Comparison of ENCODE assay signal across 12 cellular contexts in genomic region chr1:54336121-54336520, GRCh38.
DNase-seq lines count a peak whose midpoint lies in the region; ATAC-seq and TF ChIP-seq lines count a peak whose summit lies in the region.
"Had no signal": no experiment of that assay in that cellular context is flagged by ENCODE, and none has a peak within 500 bp of the region (broad histone marks: within the 10 kb centered on the region; RNA-seq: fewer than 3 reads in every experiment).

No MANE protein-coding gene starts in this region.

- peaks cover 40 to 94% (median 77%) of the 10 kb centered on the region in 7 donors for H3K4me1 Mint-ChIP-seq in naive thymus-derived CD4-positive, alpha-beta T cell

- peak overlapping the region; percentile 93 for H2BK120ac ChIP-seq in IMR-90 (ENCODE audit: low read depth, low read length)

- H3K4me2 ChIP-seq in IMR-90 (ENCODE audit: low read depth, low read length) = peak overlapping the region; percentile 35

- no peaks in the 10 kb centered on the region for H3K9me3 Mint-ChIP-seq in naive thymus-derived CD4-positive, alpha-beta T cell
- H3K9me3 Mint-ChIP-seq: CD4-positive, CD25-positive, alpha-beta regulatory T cell; T-helper 2 cell treated with Interferon-gamma antibody and Interleukin-4, amounts not matched to agents 5 μg/mL and 100 μg/mL, for 36 hours had no signal

- H4K91ac ChIP-seq in IMR-90 (ENCODE audit: insufficient read depth, low read depth, low read length) = peak overlapping the region; percentile 84

- H3K79me1 ChIP-seq in IMR-90 (ENCODE audit: low read depth in 1 of 2, low read length in 2 of 2) = peaks cover 46 to 73% of the 10 kb centered on the region in 2 experiments

- peaks cover 0 to 7% (median 0%) of the 10 kb centered on the region in 5 donors for H3K36me3 Mint-ChIP-seq in naive thymus-derived CD4-positive, alpha-beta T cell

- peak overlapping the region; percentile 60 for H2BK20ac ChIP-seq in IMR-90 (ENCODE audit: low read depth, low read length)

- peak overlapping the region; percentile 50 to 89 for H4K8ac ChIP-seq in IMR-90 (ENCODE audit: low read depth in 2 of 2, low read length in 2 of 2)

- BruUV-seq in IMR-90 (replicated peaks; lab: Mats Ljungman, UMichigan) = no TSS peak

- H2AK9ac ChIP-seq in IMR-90 (replicated peaks; ENCODE audit: low read depth, low read length, poor library complexity) = peak overlapping the region; percentile 19

- no peak for DNase-seq in IMR-90
- DNase-seq in body of pancreas = no peak
- DNase-seq in naive thymus-derived CD4-positive, alpha-beta T cell = no peak
- DNase-seq in DMS153 (lab: John Stamatoyannopoulos, UW) = no peak
- no peak for DNase-seq in HuH-7.5 (ENCODE audit: low spot score)
- DNase-seq: CD4-positive, CD25-positive, alpha-beta regulatory T cell; KG1; NCI-H2081 treated with DMSO at 0.1 percent for 48 hours had no signal

- H2AK5ac ChIP-seq in IMR-90 (ENCODE audit: low read depth, low read length) = peak overlapping the region; percentile 97

- peak overlapping the region; percentile 1 for H3K9ac ChIP-seq in IMR-90 (ENCODE audit: low read depth, low read length)

- TF ChIP-seq CTCF in IMR-90 (conservative IDR thresholded peaks at IDR 0.05; ENCODE audit: low read depth, low read length) = no peak
- TF ChIP-seq CTCF in body of pancreas (IDR thresholded peaks at IDR 0.05) = no peak

- peak overlapping the region; percentile 36 for H3K18ac ChIP-seq in IMR-90 (ENCODE audit: low read depth, low read length)

- intact Hi-C loops in IMR-90 (cut with micrococcal nuclease) = loop anchor here (1.0 kb wide), 1 partner anchor 31 kb away; no protein-coding TSS in a partner anchor
- intact Hi-C loops in body of pancreas (cut with DNase I) = no loop called here
- intact Hi-C loops in naive thymus-derived CD4-positive, alpha-beta T cell (cut with micrococcal nuclease) = no loop called here

- H3K27ac ChIP-seq in IMR-90 (ENCODE audit: insufficient read depth, low read length) (peak overlapping the region; percentile 97), body of pancreas (peak overlapping the region in 3 of 4 donors; percentile 28 to 58 (median 55)), layer of hippocampus (ENCODE audit: low read depth, low read length) (peak overlapping the region; percentile 86), skin epidermis (peak overlapping the region in 17 of 21 experiments; percentile 58 to 91 (median 82))
- H3K27ac ChIP-seq in naive thymus-derived CD4-positive, alpha-beta T cell (ENCODE audit: low read depth, low read length) = no peak overlapping the region

- H3K27me3 ChIP-seq in IMR-90 (ENCODE audit: control insufficient read depth, insufficient read depth, low read length) (no peaks in the 10 kb centered on the region), body of pancreas (no peaks in the 10 kb centered on the region), layer of hippocampus (ENCODE audit: control insufficient read depth, insufficient read depth, low read length) (no peaks in the 10 kb centered on the region)
- H3K27me3 ChIP-seq in naive thymus-derived CD4-positive, alpha-beta T cell (ENCODE audit: control insufficient read depth in 2 of 2, insufficient read depth in 2 of 2, low read length in 2 of 2) = no peaks in the 10 kb centered on the region

- peak overlapping the region; percentile 71 for H3K56ac ChIP-seq in IMR-90 (ENCODE audit: extremely low read depth, insufficient read depth, low read length)

- peaks cover 49% of the 10 kb centered on the region for H3K4me1 ChIP-seq in IMR-90 (ENCODE audit: control insufficient read depth, insufficient read depth, low read length)
- H3K4me1 ChIP-seq in body of pancreas = peaks cover 49% of the 10 kb centered on the region
- H3K4me1 ChIP-seq in naive thymus-derived CD4-positive, alpha-beta T cell (ENCODE audit: control insufficient read depth in 2 of 2, insufficient read depth in 2 of 2, low read length in 2 of 2) = peaks cover 0 to 27% of the 10 kb centered on the region in 2 donors

- H3K36me3 ChIP-seq in IMR-90 (ENCODE audit: control insufficient read depth, insufficient read depth, low read length) (no peaks in the 10 kb centered on the region), body of pancreas (replicated peaks in 1 of 2; ENCODE audit: insufficient read depth in 1 of 2, low read depth in 2 of 2) (no peaks in the 10 kb centered on the region)
- H3K36me3 ChIP-seq in naive thymus-derived CD4-positive, alpha-beta T cell (ENCODE audit: control insufficient read depth in 2 of 3, insufficient read depth in 3 of 3, low read length in 3 of 3) = peaks cover 0 to 16% (median 0%) of the 10 kb centered on the region in 3 experiments

- H4K5ac ChIP-seq in IMR-90 (ENCODE audit: low read depth, low read length) = peak overlapping the region; percentile 80

- H3K4me3 ChIP-seq in IMR-90 (ENCODE audit: insufficient read depth, low read depth, low read length) (no peak overlapping the region), body of pancreas (no peak overlapping the region), skin epidermis (no peak overlapping the region)
- H3K4me3 ChIP-seq in naive thymus-derived CD4-positive, alpha-beta T cell (ENCODE audit: low read length) = no peak overlapping the region

- WGBS in IMR-90 (ENCODE audit: extremely low coverage in 2 of 2, insufficient read length in 1 of 2), 2 experiments = 100% methylated on average over 1 of the region's 6 CpGs; no CpG with 5 or more reads in 1 of the 2 experiments
- WGBS in body of pancreas, 2 donors = 82 to 92% methylated on average over 6 of the region's 6 CpGs

- POLR2A ChIA-PET in IMR-90 (lab: Charles Lee; ENCODE audit: unreplicated experiment) = no interaction called here
- POLR2A ChIA-PET in naive thymus-derived CD4-positive, alpha-beta T cell (lab: Charles Lee) = no interaction called here

- CTCF ChIA-PET in IMR-90 (lab: Yijun Ruan, JAX) = interaction anchor here (1.0 kb wide), 1 partner anchor 28 kb away, joined by 6 read pairs; no protein-coding TSS in a partner anchor
- CTCF ChIA-PET in naive thymus-derived CD4-positive, alpha-beta T cell (lab: Charles Lee) = no interaction called here

- H2AFZ ChIP-seq in IMR-90 (replicated peaks; ENCODE audit: low read length, poor library complexity) = peak overlapping the region; percentile 0

- H3K27ac Mint-ChIP-seq in naive thymus-derived CD4-positive, alpha-beta T cell = peak overlapping the region in 3 of 9 donors; percentile 14 to 64 (median 49)
- H3K27ac Mint-ChIP-seq: CD4-positive, CD25-positive, alpha-beta regulatory T cell; T-helper 2 cell treated with Interferon-gamma antibody and Interleukin-4, amounts not matched to agents 5 μg/mL and 100 μg/mL, for 36 hours had no signal

- H3K9me1 ChIP-seq in IMR-90 (ENCODE audit: insufficient read depth, low read length) = peaks cover 26% of the 10 kb centered on the region

- H4K20me1 ChIP-seq in IMR-90 (ENCODE audit: insufficient read depth, low read length) = peaks cover 17% of the 10 kb centered on the region; the same call in 1 of the 2 replicates

- no peak overlapping the region for H3K4me3 Mint-ChIP-seq in naive thymus-derived CD4-positive, alpha-beta T cell
- H3K4me3 Mint-ChIP-seq: CD4-positive, CD25-positive, alpha-beta regulatory T cell; T-helper 2 cell treated with Interferon-gamma antibody and Interleukin-4, amounts not matched to agents 5 μg/mL and 100 μg/mL, for 36 hours had no signal

- in situ Hi-C loops in IMR-90 (cut with MboI; ENCODE audit: low sequenced_read_pairs) = no loop called here

- TF ChIP-seq POLR2A in IMR-90 (IDR thresholded peaks at IDR 0.05; ENCODE audit: low read depth, low read length) = no peak
- no peak for TF ChIP-seq POLR2A in body of pancreas (IDR thresholded peaks at IDR 0.05)

- dilution Hi-C loops in IMR-90 (cut with HindIII; ENCODE audit: low sequenced_read_pairs, unreplicated experiment) = no loop called here

- peak overlapping the region; percentile 86; the same call in 2 of the 3 replicates for H2BK15ac ChIP-seq in IMR-90 (ENCODE audit: low read depth, low read length)

- H3K14ac ChIP-seq in IMR-90 (replicated peaks; ENCODE audit: low read depth, low read length) = peak overlapping the region; percentile 92

- no peaks in the 10 kb centered on the region for H3K9me3 ChIP-seq in IMR-90 (ENCODE audit: control insufficient read depth, insufficient read depth, low read length)
- H3K9me3 ChIP-seq in body of pancreas = no peaks in the 10 kb centered on the region
- H3K9me3 ChIP-seq in naive thymus-derived CD4-positive, alpha-beta T cell (ENCODE audit: control insufficient read depth in 2 of 3, low read length in 3 of 3) = no peaks in the 10 kb centered on the region

- peak overlapping the region; percentile 92 for H3K4ac ChIP-seq in IMR-90 (ENCODE audit: low read depth, low read length)

- H3K23ac ChIP-seq in IMR-90 (ENCODE audit: low read depth, low read length) = peak overlapping the region; percentile 14

- ATAC-seq in IMR-90 (ENCODE audit: low read depth) = no peak
- no peak for ATAC-seq in body of pancreas
- no peak for ATAC-seq in naive thymus-derived CD4-positive, alpha-beta T cell
- no peak for ATAC-seq in GM18861 (IDR thresholded peaks at IDR 0.05; ENCODE audit: unreplicated experiment)

- peak overlapping the region; percentile 93 for H2BK5ac ChIP-seq in IMR-90 (ENCODE audit: low read depth, low read length, poor library complexity, severe bottlenecking)

- TF ChIP-seq RAD21 in IMR-90 (IDR thresholded peaks at IDR 0.05; ENCODE audit: low read length) = no peak

- no peaks in the 10 kb centered on the region for H3K27me3 Mint-ChIP-seq in naive thymus-derived CD4-positive, alpha-beta T cell
- H3K27me3 Mint-ChIP-seq: CD4-positive, CD25-positive, alpha-beta regulatory T cell had no signal

TF ChIP-seq in IMR-90, 13 proteins besides CTCF, POLR2A, EP300 and RAD21:
- TF ChIP-seq CHD1 (IDR thresholded peaks at IDR 0.05; ENCODE audit: low read depth, low read length) (no peak), ELK1 (IDR thresholded peaks at IDR 0.05; ENCODE audit: borderline replicate concordance, low read depth, low read length) (no peak)
